22 cellular contexts compared by ENCODE assay signal in genomic region chr5:132243366-132243977, GRCh38. TPM values are rescaled to one million over a fixed set of nuclear protein-coding genes. Genes with fewer than 3 reads are reported as not detected.
DNase-seq lines count a peak whose midpoint lies in the region; ATAC-seq and TF ChIP-seq lines count a peak whose summit lies in the region.
"Had no signal": no experiment of that assay in that cellular context is flagged by ENCODE, and none has a peak within 500 bp of the region (broad histone marks: within the 10 kb centered on the region; RNA-seq: fewer than 3 reads in every experiment).

No MANE protein-coding gene starts in this region.

- peaks cover 28% of the 10 kb centered on the region for H3K27me3 Mint-ChIP-seq in activated T-cell treated with anti-CD3 and anti-CD28 coated beads, Interleukin-2, amount 50 U/mL, for 72 hours (ENCODE audit: low read depth)

- no peak overlapping the region for H3K4me3 ChIP-seq in transverse colon
- H3K4me3 ChIP-seq: esophagus squamous epithelium, upper lobe of left lung had no signal

- no peaks in the 10 kb centered on the region for H3K27me3 ChIP-seq in transverse colon
- H3K27me3 ChIP-seq: esophagus squamous epithelium, neutrophil, upper lobe of left lung had no signal

- peaks cover 0 to 9% (median 5%) of the 10 kb centered on the region in 4 donors for H3K4me1 ChIP-seq in transverse colon
- H3K4me1 ChIP-seq: esophagus squamous epithelium, upper lobe of left lung had no signal

- no peak for TF ChIP-seq CTCF in transverse colon (IDR thresholded peaks at IDR 0.05)

- TF ChIP-seq POLR2A in transverse colon (IDR thresholded peaks at IDR 0.05) = no peak

- DNase-seq in activated T-cell treated with anti-CD3 and anti-CD28 coated beads, Interleukin-2, amount 50 U/mL, for 48 hours = peak; percentile 1 to 10
- DNase-seq in activated T-cell treated with anti-CD3 and anti-CD28 coated beads, Interleukin-2, amount 50 U/mL, for 72 hours = no peak
- peak; percentile 47 for DNase-seq in RPMI7951 (ENCODE audit: low read depth)
- DNase-seq in glomerular visceral epithelial cell (ENCODE audit: extremely low spot score) = peak; percentile 57
- DNase-seq in transverse colon = peak; percentile 6
- no peak for DNase-seq in activated gamma-delta T cell treated with Interleukin-2 at 50 U/mL for 16 hours
- DNase-seq in C1 segment of cervical spinal cord (lab: John Stamatoyannopoulos, UW) = no peak
- DNase-seq in pons (ENCODE audit: low spot score) = no peak
- DNase-seq: activated CD4-positive, alpha-beta memory T cell treated with anti-CD3 and anti-CD28 coated beads for 36 hours; activated T-cell treated with anti-CD3 and anti-CD28 coated beads, Interleukin-2, amount 50 U/mL, for 1 hour; cerebellar nuclear complex; effector CD4-positive, alpha-beta T cell; esophagus squamous epithelium; NCI-H1092; NCI-H1930; NCI-H446 treated with DMSO at 0.1 percent for 48 hours; T-helper 9 cell had no signal

- H3K9me3 Mint-ChIP-seq in activated T-cell treated with anti-CD3 and anti-CD28 coated beads, Interleukin-2, amount 50 U/mL, for 72 hours = peaks cover 8 to 15% of the 10 kb centered on the region in 2 donors

- intact Hi-C loops in transverse colon (cut with DNase I; ENCODE audit: low total_unique reads) = no loop called here

- H3K27ac ChIP-seq in transverse colon = no peak overlapping the region
- H3K27ac ChIP-seq: esophagus squamous epithelium, neutrophil, upper lobe of left lung had no signal

- H3K4me3 Mint-ChIP-seq in activated T-cell treated with anti-CD3 and anti-CD28 coated beads, Interleukin-2, amount 50 U/mL, for 72 hours = no peak overlapping the region
- H3K4me3 Mint-ChIP-seq: activated CD4-positive, alpha-beta memory T cell treated with anti-CD3 and anti-CD28 coated beads for 36 hours; activated naive CD8-positive, alpha-beta T cell; WTC11 had no signal

- no peaks in the 10 kb centered on the region for H3K4me1 Mint-ChIP-seq in activated T-cell treated with anti-CD3 and anti-CD28 coated beads, Interleukin-2, amount 50 U/mL, for 72 hours (ENCODE audit: low read depth)
- H3K4me1 Mint-ChIP-seq: WTC11 had no signal

- peaks cover 3 to 7% of the 10 kb centered on the region in 2 donors for H3K9me3 ChIP-seq in transverse colon
- H3K9me3 ChIP-seq: esophagus squamous epithelium, neutrophil had no signal

- 79% methylated on average over 3 of the region's 3 CpGs; no CpG with 5 or more reads in 1 of the 2 donors for WGBS in transverse colon (ENCODE audit: low coverage in 1 of 2), 2 donors

- no peak overlapping the region for H3K27ac Mint-ChIP-seq in activated T-cell treated with anti-CD3 and anti-CD28 coated beads, Interleukin-2, amount 50 U/mL, for 72 hours
- H3K27ac Mint-ChIP-seq: activated CD4-positive, alpha-beta memory T cell treated with anti-CD3 and anti-CD28 coated beads for 36 hours; activated naive CD8-positive, alpha-beta T cell; WTC11 had no signal

- no peak for TF ChIP-seq EP300 in transverse colon (IDR thresholded peaks at IDR 0.05; ENCODE audit: low read depth)

- H3K36me3 ChIP-seq in transverse colon = no peaks in the 10 kb centered on the region
- H3K36me3 ChIP-seq: esophagus squamous epithelium, neutrophil, upper lobe of left lung had no signal

- in situ Hi-C loops in transverse colon (cut with MboI; ENCODE audit: low pct_ligation_motif_present in 1 of 4, low pct_unique_long_range_greater_than_20kb in 1 of 4, low sequenced_read_pairs in 3 of 4) = no loop called here

- peaks cover 17% of the 10 kb centered on the region in 2 donors for H3K36me3 Mint-ChIP-seq in activated T-cell treated with anti-CD3 and anti-CD28 coated beads, Interleukin-2, amount 50 U/mL, for 72 hours (ENCODE audit: insufficient read depth in 2 of 2)

- ATAC-seq in activated T-cell treated with anti-CD3 and anti-CD28 coated beads, Interleukin-2, amount 50 U/mL, for 72 hours (replicated peaks in 1 of 2) = no peak
- ATAC-seq: SK-N-SH treated with all-trans-retinoic acid at 6 μM for 48 hours, WTC11 had no signal

RNA-seq across cellular contexts. Expression of gene PDLIM4, which starts 14.0 kb away (rescaled TPM):
- total RNA-seq in activated T-cell treated with anti-CD3 and anti-CD28 coated beads, Interleukin-2, amount 50 U/mL, for 72 hours = 1 to 10 TPM in 1 of 2 donors, under 1 TPM in 1; 0.79 to 1.2 TPM
- 0.48 TPM in 1 of 2 replicates, not detected in the other for total RNA-seq in RPMI7951 (2014; rRNA removed; shearing (Covaris generic))
- total RNA-seq in transverse colon = 10 to 100 TPM in 3 of 4 donors, 1 to 10 TPM in 1; 9.7 to 43.4 (median 19.7) TPM
- total RNA-seq: activated CD4-positive, alpha-beta memory T cell treated with anti-CD3 and anti-CD28 coated beads for 36 hours had no signal

RNA-seq across cellular contexts. Expression of gene P4HA2, which starts 15.8 kb away (rescaled TPM):
- 1 to 10 TPM; 3.2 to 5.9 TPM for total RNA-seq in activated T-cell treated with anti-CD3 and anti-CD28 coated beads, Interleukin-2, amount 50 U/mL, for 72 hours
- total RNA-seq in RPMI7951 (2014; rRNA removed; shearing (Covaris generic)) = 239 and 264 TPM in 2 replicates
- total RNA-seq in transverse colon = 10 to 100 TPM; 22.1 to 53.5 (median 32.7) TPM

RNA-seq across cellular contexts. Expression of gene SLC22A4, which starts 50.7 kb away (rescaled TPM):
- total RNA-seq in activated T-cell treated with anti-CD3 and anti-CD28 coated beads, Interleukin-2, amount 50 U/mL, for 72 hours = 1 to 10 TPM; 1.8 to 2.9 TPM
- total RNA-seq in RPMI7951 (2014; rRNA removed; shearing (Covaris generic)) = 6.7 and 6.9 TPM in 2 replicates
- total RNA-seq in transverse colon = 10 to 100 TPM in 2 of 4 donors, 1 to 10 TPM in 1, not detected in 1; 1.6 to 48.3 (median 14.5) TPM

Comparison
In these comparisons a context has a peak if more than half of its experiments do, and no peak if none do; other contexts are left out.
1. DNase-seq: peak in activated T-cell treated with anti-CD3 and anti-CD28 coated beads, Interleukin-2, amount 50 U/mL, for 48 hours (2 of 2), RPMI7951 (single experiment), glomerular visceral epithelial cell (single experiment) and transverse colon (single experiment); none in activated T-cell treated with anti-CD3 and anti-CD28 coated beads, Interleukin-2, amount 50 U/mL, for 72 hours (0 of 2), activated gamma-delta T cell treated with Interleukin-2 at 50 U/mL for 16 hours (single experiment), C1 segment of cervical spinal cord (0 of 14) and pons (single experiment).